Comparison of ENCODE assay signal across 20 cellular contexts in genomic region chr13:106755542-106755941, GRCh38.
"Had no signal": no experiment of that assay in that cellular context is flagged by ENCODE, and none has a peak within 500 bp of the region (broad histone marks: within the 10 kb centered on the region; RNA-seq: fewer than 3 reads in every experiment).

No MANE protein-coding gene starts in this region.

- H3K4me1 Mint-ChIP-seq: activated B cell treated with CpG ODN at 0.5 μM for 24 hours; activated CD4-positive, alpha-beta T cell treated with anti-CD3 and anti-CD28 coated beads, Interleukin-2, amount 10 ng/mL, durations not matched to agents 24 days and 14 days; activated naive CD4-positive, alpha-beta T cell treated with anti-CD3 and anti-CD28 coated beads, Interleukin-2, amount 10 ng/mL, durations not matched to agents 7 days and 5 days; activated T-helper 17 cell treated with anti-CD3 and anti-CD28 coated beads, Interleukin-2, amount 50 U/mL, for 72 hours; central memory CD8-positive, alpha-beta T cell; immature natural killer cell; memory B cell had no signal

- H3K36me3 Mint-ChIP-seq: activated naive CD4-positive, alpha-beta T cell treated with anti-CD3 and anti-CD28 coated beads, Interleukin-2, amount 10 ng/mL, durations not matched to agents 7 days and 5 days; memory B cell had no signal

- H3K9me3 Mint-ChIP-seq: activated B cell treated with CpG ODN at 0.5 μM for 24 hours; activated CD4-positive, alpha-beta T cell treated with anti-CD3 and anti-CD28 coated beads, Interleukin-2, amount 10 ng/mL, durations not matched to agents 24 days and 14 days; activated naive CD4-positive, alpha-beta T cell treated with anti-CD3 and anti-CD28 coated beads, Interleukin-2, amount 10 ng/mL, durations not matched to agents 7 days and 5 days; activated T-helper 17 cell treated with anti-CD3 and anti-CD28 coated beads, Interleukin-2, amount 50 U/mL, for 72 hours; central memory CD8-positive, alpha-beta T cell had no signal

- H3K4me1 ChIP-seq: left lung, prostate gland, sigmoid colon, suprapubic skin had no signal

- H3K27me3 Mint-ChIP-seq: central memory CD8-positive, alpha-beta T cell; memory B cell had no signal

- H3K4me3 ChIP-seq: body of pancreas, left lung, prostate gland, sigmoid colon, suprapubic skin, upper lobe of left lung had no signal

- DNase-seq: activated B cell treated with CpG ODN at 0.5 μM for 24 hours; activated CD4-positive, alpha-beta T cell treated with anti-CD3 and anti-CD28 coated beads, Interleukin-2, amount 10 ng/mL, durations not matched to agents 24 days and 14 days; activated naive CD4-positive, alpha-beta T cell treated with anti-CD3 and anti-CD28 coated beads, Interleukin-2, amount 10 ng/mL, durations not matched to agents 7 days and 5 days; activated T-cell treated with anti-CD3 and anti-CD28 coated beads for 4 hours; body of pancreas; immature natural killer cell; left lung; nucleus accumbens; sigmoid colon; stimulated activated CD4-positive, alpha-beta T cell treated with anti-CD3 and anti-CD28 coated beads, Interleukin-2, amount 100 ng/mL, for 24 hours; stimulated activated naive CD4-positive, alpha-beta T cell; T-helper 17 cell; upper lobe of left lung had no signal

- H3K4me3 Mint-ChIP-seq: activated B cell treated with CpG ODN at 0.5 μM for 24 hours; activated CD4-positive, alpha-beta T cell treated with anti-CD3 and anti-CD28 coated beads, Interleukin-2, amount 10 ng/mL, durations not matched to agents 24 days and 14 days; activated naive CD4-positive, alpha-beta T cell treated with anti-CD3 and anti-CD28 coated beads, Interleukin-2, amount 10 ng/mL, durations not matched to agents 7 days and 5 days; activated T-helper 17 cell treated with anti-CD3 and anti-CD28 coated beads, Interleukin-2, amount 50 U/mL, for 72 hours; central memory CD8-positive, alpha-beta T cell; immature natural killer cell; memory B cell; T-helper 17 cell had no signal

- H3K27ac ChIP-seq: body of pancreas, left lung, prostate gland, sigmoid colon, suprapubic skin, upper lobe of left lung had no signal

- H3K27ac Mint-ChIP-seq: activated B cell treated with CpG ODN at 0.5 μM for 24 hours; activated CD4-positive, alpha-beta T cell treated with anti-CD3 and anti-CD28 coated beads, Interleukin-2, amount 10 ng/mL, durations not matched to agents 24 days and 14 days; activated naive CD4-positive, alpha-beta T cell treated with anti-CD3 and anti-CD28 coated beads, Interleukin-2, amount 10 ng/mL, durations not matched to agents 7 days and 5 days; activated T-helper 17 cell treated with anti-CD3 and anti-CD28 coated beads, Interleukin-2, amount 50 U/mL, for 72 hours; immature natural killer cell; memory B cell; T-helper 17 cell had no signal

- H3K27me3 ChIP-seq: body of pancreas, left lung, sigmoid colon, suprapubic skin, upper lobe of left lung had no signal

- H3K9me3 ChIP-seq: body of pancreas, left lung, prostate gland, sigmoid colon, suprapubic skin, upper lobe of left lung had no signal

- H3K36me3 ChIP-seq: left lung, prostate gland, sigmoid colon, suprapubic skin, upper lobe of left lung had no signal

- ATAC-seq: activated T-helper 17 cell treated with anti-CD3 and anti-CD28 coated beads, Interleukin-2, amount 50 U/mL, for 72 hours; body of pancreas; esophagus mucosa; left lung; SK-N-SH treated with all-trans-retinoic acid at 6 μM for 48 hours; T-helper 17 cell had no signal
